Comparison of ENCODE assay signal across 8 cellular contexts in genomic region chr14:33902363-33902762, GRCh38.
"Had no signal": no experiment of that assay in that cellular context is flagged by ENCODE, and none has a peak within 500 bp of the region (broad histone marks: within the 10 kb centered on the region; RNA-seq: fewer than 3 reads in every experiment).

No MANE protein-coding gene starts in this region.

- H3K4me1 Mint-ChIP-seq: GM23338, H9, IgD-negative memory B cell had no signal

- DNase-seq: H9, HCEC 1CT, KBM-7 had no signal

- H3K4me3 ChIP-seq: GM23338 had no signal

- FAIRE-seq: H1, H54, HTR-8/SVneo had no signal

- H2AFZ ChIP-seq: GM23338 had no signal

- H3K4me3 Mint-ChIP-seq: GM23338, H9, IgD-negative memory B cell had no signal

- H3K36me3 Mint-ChIP-seq: IgD-negative memory B cell had no signal

- H3K27ac Mint-ChIP-seq: GM23338, H9, IgD-negative memory B cell had no signal

- H3K9me3 Mint-ChIP-seq: GM23338, H9, IgD-negative memory B cell had no signal

- ATAC-seq: GM23338 had no signal

- H3K4me2 ChIP-seq: GM23338 had no signal
